Comparison of ENCODE assay signal across 21 cellular contexts in genomic region chr13:52786747-52787146, GRCh38. TPM values are rescaled to one million over a fixed set of nuclear protein-coding genes. Genes with fewer than 3 reads are reported as not detected.
DNase-seq lines count a peak whose midpoint lies in the region; TF ChIP-seq lines count a peak whose summit lies in the region.
"Had no signal": no experiment of that assay in that cellular context is flagged by ENCODE, and none has a peak within 500 bp of the region (broad histone marks: within the 10 kb centered on the region; RNA-seq: fewer than 3 reads in every experiment).

No MANE protein-coding gene starts in this region.

- POLR2A ChIA-PET in activated CD4-positive, alpha-beta T cell treated with anti-CD3 and anti-CD28 coated beads, Interleukin-2, amount 10 ng/mL, durations not matched to agents 7 days and 5 days (lab: Charles Lee): no interaction called here

- WGBS in mammary epithelial cell (ENCODE audit: low coverage, missing lambda C conversion rate): 0% methylated on average over 2 of the region's 3 CpGs

- H3K4me1 ChIP-seq in mammary epithelial cell (ENCODE audit: insufficient read depth, low read length): peaks cover 19% of the 10 kb centered on the region
- H3K4me1 ChIP-seq in breast epithelium: no peaks in the 10 kb centered on the region
- H3K4me1 ChIP-seq: A549, left lung, testis had no signal

- no peaks in the 10 kb centered on the region for H3K36me3 ChIP-seq in mammary epithelial cell (ENCODE audit: insufficient read depth, low read length)
- no peaks in the 10 kb centered on the region for H3K36me3 ChIP-seq in breast epithelium
- H3K36me3 ChIP-seq: brain microvascular endothelial cell, left lung had no signal

- no peaks in the 10 kb centered on the region for H3K4me1 Mint-ChIP-seq in activated CD4-positive, alpha-beta T cell treated with anti-CD3 and anti-CD28 coated beads, Interleukin-2, amount 10 ng/mL, durations not matched to agents 7 days and 5 days
- H3K4me1 Mint-ChIP-seq: CD4-positive, alpha-beta memory T cell had no signal

- no peaks in the 10 kb centered on the region for H3K36me3 Mint-ChIP-seq in activated CD4-positive, alpha-beta T cell treated with anti-CD3 and anti-CD28 coated beads, Interleukin-2, amount 10 ng/mL, durations not matched to agents 7 days and 5 days (ENCODE audit: low read depth)
- H3K36me3 Mint-ChIP-seq: CD4-positive, alpha-beta memory T cell had no signal

- CTCF ChIA-PET in mammary epithelial cell (lab: Charles Lee; ENCODE audit: low non-redundant PET): no interaction called here
- CTCF ChIA-PET in activated CD4-positive, alpha-beta T cell treated with anti-CD3 and anti-CD28 coated beads, Interleukin-2, amount 10 ng/mL, durations not matched to agents 7 days and 5 days (lab: Charles Lee): no interaction called here

- H3K27me3 Mint-ChIP-seq in activated CD4-positive, alpha-beta T cell treated with anti-CD3 and anti-CD28 coated beads, Interleukin-2, amount 10 ng/mL, durations not matched to agents 7 days and 5 days: peaks cover 3% of the 10 kb centered on the region

- TF ChIP-seq POLR2A in breast epithelium (IDR thresholded peaks at IDR 0.05): no peak

- no TSS peak for BruUV-seq in mammary epithelial cell (replicated peaks; lab: Mats Ljungman, UMichigan)

- H3K9me3 ChIP-seq in mammary epithelial cell (replicated peaks; ENCODE audit: insufficient read depth, low read length): no peaks in the 10 kb centered on the region
- no peaks in the 10 kb centered on the region for H3K9me3 ChIP-seq in breast epithelium
- H3K9me3 ChIP-seq: A549, left lung, testis had no signal

- H3K9ac ChIP-seq in mammary epithelial cell (ENCODE audit: insufficient read depth, low read length): no peak overlapping the region

- H3K4me3 ChIP-seq in mammary epithelial cell (replicated peaks in 1 of 3; ENCODE audit: insufficient read depth in 1 of 3, low read depth in 2 of 3, low read length in 3 of 3) (no peak overlapping the region), breast epithelium (no peak overlapping the region)
- H3K4me3 ChIP-seq: A549, hepatocyte, left lung, testis had no signal

- in situ Hi-C loops in mammary epithelial cell (cut with MboI; ENCODE audit: low sequenced_read_pairs in 2 of 2): no loop called here

- no peak for TF ChIP-seq CTCF in mammary epithelial cell (conservative IDR thresholded peaks at IDR 0.05 in 1 of 2, IDR thresholded peaks at IDR 0.05 in 1 of 2; ENCODE audit: extremely low read depth in 1 of 2, insufficient read depth in 1 of 2, low read depth in 1 of 2, low read length in 2 of 2)
- no peak for TF ChIP-seq CTCF in breast epithelium (IDR thresholded peaks at IDR 0.05)

- no peak overlapping the region for H3K27ac ChIP-seq in mammary epithelial cell (ENCODE audit: insufficient read depth, low read depth, low read length)
- H3K27ac ChIP-seq in breast epithelium: no peak overlapping the region
- peak overlapping the region; percentile 88 for H3K27ac ChIP-seq in layer of hippocampus (ENCODE audit: low read depth, low read length)
- H3K27ac ChIP-seq: A549, brain microvascular endothelial cell, hepatocyte, left lung, testis had no signal

- H3K27ac Mint-ChIP-seq in activated CD4-positive, alpha-beta T cell treated with anti-CD3 and anti-CD28 coated beads, Interleukin-2, amount 10 ng/mL, durations not matched to agents 7 days and 5 days: no peak overlapping the region
- H3K27ac Mint-ChIP-seq: CD4-positive, alpha-beta memory T cell; H9; T-helper 2 cell treated with Interferon-gamma antibody and Interleukin-4, amounts not matched to agents 5 μg/mL and 100 μg/mL, for 36 hours had no signal

- H3K4me3 Mint-ChIP-seq in activated CD4-positive, alpha-beta T cell treated with anti-CD3 and anti-CD28 coated beads, Interleukin-2, amount 10 ng/mL, durations not matched to agents 7 days and 5 days: no peak overlapping the region
- H3K4me3 Mint-ChIP-seq: CD4-positive, alpha-beta memory T cell; H9; T-helper 2 cell treated with Interferon-gamma antibody and Interleukin-4, amounts not matched to agents 5 μg/mL and 100 μg/mL, for 36 hours had no signal

- H2AFZ ChIP-seq in mammary epithelial cell (ENCODE audit: low read depth, low read length): no peak overlapping the region
- H2AFZ ChIP-seq: hepatocyte had no signal

- H4K20me1 ChIP-seq in mammary epithelial cell (ENCODE audit: insufficient read depth, low read length): no peaks in the 10 kb centered on the region

- dilution Hi-C loops in mammary epithelial cell (cut with HindIII; ENCODE audit: low sequenced_read_pairs): no loop called here

- H3K9me3 Mint-ChIP-seq in activated CD4-positive, alpha-beta T cell treated with anti-CD3 and anti-CD28 coated beads, Interleukin-2, amount 10 ng/mL, durations not matched to agents 7 days and 5 days: no peaks in the 10 kb centered on the region
- H3K9me3 Mint-ChIP-seq: CD4-positive, alpha-beta memory T cell; H9; T-helper 2 cell treated with Interferon-gamma antibody and Interleukin-4, amounts not matched to agents 5 μg/mL and 100 μg/mL, for 36 hours had no signal

- intact Hi-C loops in mammary epithelial cell (cut with micrococcal nuclease): no loop called here
- intact Hi-C loops in breast epithelium (cut with DNase I; ENCODE audit: low total_unique reads): no loop called here

- no peaks in the 10 kb centered on the region for H3K79me2 ChIP-seq in mammary epithelial cell (ENCODE audit: insufficient read depth, low read length)
- H3K79me2 ChIP-seq: hepatocyte had no signal

- H3K4me2 ChIP-seq in mammary epithelial cell (ENCODE audit: insufficient read depth, low read depth, low read length): no peak overlapping the region
- H3K4me2 ChIP-seq: A549, hepatocyte had no signal

- H3K27me3 ChIP-seq in mammary epithelial cell (ENCODE audit: insufficient read depth, low read length) (no peaks in the 10 kb centered on the region), breast epithelium (no peaks in the 10 kb centered on the region), layer of hippocampus (ENCODE audit: control insufficient read depth, insufficient read depth, low read length) (no peaks in the 10 kb centered on the region)
- H3K27me3 ChIP-seq: brain microvascular endothelial cell, hepatocyte, testis had no signal

- peak; percentile 73 for DNase-seq in mammary epithelial cell
- DNase-seq in breast epithelium (ENCODE audit: low spot score in 2 of 2): no peak
- peak in 48 of 56 donors; percentile 5 to 85 (median 42) for DNase-seq in amygdala (lab: John Stamatoyannopoulos, UW)
- DNase-seq in activated CD4-positive, alpha-beta T cell treated with anti-CD3 and anti-CD28 coated beads, Interleukin-2, amount 10 ng/mL, durations not matched to agents 7 days and 5 days: no peak
- no peak for DNase-seq in stimulated activated naive CD4-positive, alpha-beta T cell treated with Interleukin-2 at 50 U/mL for 16 hours (lab: John Stamatoyannopoulos, UW)
- DNase-seq in NCI-H82 (lab: John Stamatoyannopoulos, UW): no peak
- no peak for DNase-seq in Kasumi-1 (lab: John Stamatoyannopoulos, UW)
- DNase-seq: activated CD8-positive, alpha-beta memory T cell treated with anti-CD3 and anti-CD28 coated beads, Interleukin-2, amount 50 U/mL, for 48 hours; activated naive CD4-positive, alpha-beta T cell treated with Interleukin-2 at 50 U/mL for 16 hours; brain microvascular endothelial cell; CD4-positive, alpha-beta memory T cell; GF-D8; H9; left lung; NCI-H2171; testis had no signal

RNA-seq across cellular contexts. Expression of gene CNMD, which starts 47.1 kb away (rescaled TPM):
- total RNA-seq in mammary epithelial cell (not detected), breast epithelium (under 1 TPM in 2 of 3 donors, not detected in 1; 0.29 to 0.96 TPM)
- not detected for polyA plus RNA-seq in mammary epithelial cell
- polyA minus RNA-seq in mammary epithelial cell: not detected
- total RNA-seq in activated CD4-positive, alpha-beta T cell treated with anti-CD3 and anti-CD28 coated beads, Interleukin-2, amount 10 ng/mL, durations not matched to agents 7 days and 5 days: not detected
- total RNA-seq: CD4-positive, alpha-beta memory T cell; left lung; Right ventricle myocardium inferior had no signal
- polyA plus RNA-seq: A549; CD4-positive, alpha-beta memory T cell; hepatocyte had no signal

Comparison
In these comparisons a context has a peak if more than half of its experiments do, and no peak if none do; other contexts are left out.
1. DNase-seq: peak in mammary epithelial cell (single experiment) and amygdala (48 of 56); none in breast epithelium (0 of 2), activated CD4-positive, alpha-beta T cell treated with anti-CD3 and anti-CD28 coated beads, Interleukin-2, amount 10 ng/mL, durations not matched to agents 7 days and 5 days (single experiment), stimulated activated naive CD4-positive, alpha-beta T cell treated with Interleukin-2 at 50 U/mL for 16 hours (single experiment), NCI-H82 (single experiment) and Kasumi-1 (0 of 2).